8 cellular contexts compared by ENCODE assay signal in the genomic region with DNA sequence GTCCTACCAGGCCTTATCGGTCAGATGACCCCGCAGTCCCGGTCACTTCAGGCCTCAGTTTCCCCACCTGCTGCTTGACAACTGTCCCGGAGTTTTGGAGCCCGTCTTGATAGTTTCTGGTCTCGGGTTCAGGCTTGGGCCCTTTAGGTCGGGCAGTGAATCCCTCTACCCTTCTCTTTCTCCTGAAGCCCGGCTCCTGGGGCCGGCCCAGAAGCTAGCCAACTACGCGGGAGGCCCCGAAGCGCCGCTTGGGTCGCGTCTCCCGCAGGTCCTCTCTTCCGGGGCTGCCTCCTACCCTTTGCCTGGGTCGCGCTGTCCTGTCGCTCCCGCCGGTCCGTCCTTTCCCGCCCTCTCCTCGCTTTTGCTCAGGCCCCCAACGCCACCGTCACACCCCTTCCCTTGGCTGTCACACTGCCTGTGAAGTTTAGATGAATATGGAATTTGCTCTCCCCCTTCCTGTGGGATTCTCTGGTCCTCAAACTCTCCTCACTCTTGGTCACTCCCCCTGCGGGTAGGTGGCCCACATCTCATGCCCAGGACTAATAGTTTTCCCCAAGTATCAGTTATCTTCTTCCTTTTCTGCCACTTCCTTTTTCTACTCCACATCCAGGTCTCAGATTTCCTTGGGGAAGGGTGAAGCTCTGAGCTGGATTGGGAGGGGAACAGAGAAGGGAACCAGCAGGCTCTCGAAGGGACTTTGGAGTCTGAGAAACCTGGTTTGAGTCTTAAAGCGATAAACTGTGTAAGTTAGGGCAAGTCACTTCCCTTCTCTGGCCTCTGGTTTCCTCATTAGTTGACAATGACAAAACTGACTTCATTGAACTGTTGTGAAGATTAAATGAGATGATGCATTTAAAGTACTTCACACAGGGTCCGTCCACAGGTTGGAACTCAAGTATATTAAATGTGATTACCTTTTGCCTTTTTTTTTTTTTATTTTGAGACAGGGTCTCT. TPM values are rescaled to one million over a fixed set of nuclear protein-coding genes. Genes with fewer than 3 reads are reported as not detected.
A peak's percentile ranks its signal among the peaks of the same experiment; 100 is the strongest.
DNase-seq lines count a peak whose midpoint lies in the region; ATAC-seq and TF ChIP-seq lines count a peak whose summit lies in the region.

No MANE protein-coding gene starts in this region.

- peak overlapping the region; percentile 76 for H3K4me2 ChIP-seq in trophoblast cell (ENCODE audit: low read length)

- no peak overlapping the region for H2BK12ac ChIP-seq in trophoblast cell (ENCODE audit: low read length)

- CTCF ChIA-PET in Caco-2 (lab: Charles Lee): interaction anchor here (0.7 to 2.1 kb wide), 3 partner anchors 17 to 47 kb away, joined by 4 to 9 read pairs (median 5); no protein-coding TSS in a partner anchor

- no peak overlapping the region for H3K23ac ChIP-seq in trophoblast cell (ENCODE audit: low read length)

- H3K27me3 Mint-ChIP-seq in Caco-2 (ENCODE audit: insufficient read depth, unreplicated experiment): no peaks in the 10 kb centered on the region

- H3K18ac ChIP-seq in trophoblast cell (ENCODE audit: low read length): peak overlapping the region; percentile 22

- H3K9me3 Mint-ChIP-seq in Caco-2 (ENCODE audit: unreplicated experiment): no peaks in the 10 kb centered on the region

- H3K4me1 Mint-ChIP-seq in Caco-2 (ENCODE audit: low read depth, unreplicated experiment): peaks cover 8% of the 10 kb centered on the region

- H3K9ac ChIP-seq in HUES48 (ENCODE audit: low read depth, low read length) (peak overlapping the region; percentile 49), trophoblast cell (ENCODE audit: low read length) (peak overlapping the region; percentile 86)

- H4K91ac ChIP-seq in trophoblast cell (ENCODE audit: low read depth, low read length): peak overlapping the region; percentile 96

- no peaks in the 10 kb centered on the region for H3K9me3 ChIP-seq in Caco-2
- H3K9me3 ChIP-seq in HUES48 (ENCODE audit: control insufficient read depth, insufficient read depth, low read length): no peaks in the 10 kb centered on the region
- H3K9me3 ChIP-seq in trophoblast cell (ENCODE audit: insufficient read depth, low read depth, low read length): no peaks in the 10 kb centered on the region

- peak overlapping the region; percentile 92 for H3K4me3 Mint-ChIP-seq in Caco-2 (ENCODE audit: unreplicated experiment)

- BruUV-seq in Caco-2 (replicated peaks; lab: Mats Ljungman, UMichigan): TSS peak; percentile 58

- intact Hi-C loops in Caco-2 (cut with micrococcal nuclease; ENCODE audit: unreplicated experiment): loop anchor here (1.0 kb wide), 4 partner anchors 8 to 43 kb away; a partner anchor contains a TSS

- peak overlapping the region; percentile 66 for H3K14ac ChIP-seq in trophoblast cell (ENCODE audit: low read length)

- no peak for ATAC-seq in GM19463 (IDR thresholded peaks at IDR 0.05; ENCODE audit: unreplicated experiment)
- ATAC-seq in GM18868 (IDR thresholded peaks at IDR 0.05; ENCODE audit: unreplicated experiment): no peak

- H3K36me3 Mint-ChIP-seq in Caco-2 (ENCODE audit: insufficient read depth, unreplicated experiment): peaks cover 53% of the 10 kb centered on the region

- H3K79me2 ChIP-seq in trophoblast cell (ENCODE audit: control insufficient read depth, insufficient read depth, low read length, poor library complexity): peaks cover 10% of the 10 kb centered on the region

- H4K8ac ChIP-seq in trophoblast cell (ENCODE audit: low read depth, low read length): peak overlapping the region; percentile 88

- H3K36me3 ChIP-seq in Caco-2 (ENCODE audit: control insufficient read depth, insufficient read depth, low read length) (peaks cover 4% of the 10 kb centered on the region), HUES48 (ENCODE audit: control insufficient read depth, insufficient read depth, low read length) (peaks cover 48% of the 10 kb centered on the region), trophoblast cell (ENCODE audit: control insufficient read depth in 1 of 2, insufficient read depth in 2 of 2, low read length in 2 of 2) (peaks cover 55 to 58% of the 10 kb centered on the region in 2 experiments)

- POLR2A ChIA-PET in Caco-2 (lab: Charles Lee): no interaction called here

- no peaks in the 10 kb centered on the region for H3K27me3 ChIP-seq in Caco-2 (replicated peaks; ENCODE audit: control insufficient read depth, insufficient read depth, low read length)
- no peaks in the 10 kb centered on the region for H3K27me3 ChIP-seq in HUES48 (ENCODE audit: control insufficient read depth, insufficient read depth, low read length)
- no peaks in the 10 kb centered on the region for H3K27me3 ChIP-seq in trophoblast cell (ENCODE audit: insufficient read depth, low read length)

- H2AK5ac ChIP-seq in trophoblast cell (ENCODE audit: low read length): peak overlapping the region; percentile 40

- peak overlapping the region; percentile 78 for H2BK120ac ChIP-seq in trophoblast cell (ENCODE audit: insufficient read depth, low read length, poor library complexity)

- H3K27ac ChIP-seq in HUES48 (ENCODE audit: low read depth, low read length) (peak overlapping the region; percentile 97), trophoblast cell (ENCODE audit: low read depth, low read length) (peak overlapping the region; percentile 92)

- H2BK5ac ChIP-seq in trophoblast cell (ENCODE audit: low read depth, low read length, poor library complexity): peak overlapping the region; percentile 55

- no CpG with 5 or more reads among the region's 32 CpGs for WGBS in trophoblast cell (ENCODE audit: extremely low coverage, insufficient coverage, insufficient read length)

- H2AFZ ChIP-seq in trophoblast cell (ENCODE audit: insufficient read depth, low read length, poor library complexity): peak overlapping the region; percentile 57

- H3K4ac ChIP-seq in trophoblast cell (ENCODE audit: low read depth, low read length): peak overlapping the region; percentile 81

- peak overlapping the region; percentile 87 for H3K27ac Mint-ChIP-seq in Caco-2 (ENCODE audit: unreplicated experiment)

- peak overlapping the region; percentile 76 for H4K12ac ChIP-seq in trophoblast cell (ENCODE audit: low read depth, low read length)

- H3K79me1 ChIP-seq in trophoblast cell (ENCODE audit: low read length): peaks cover 15% of the 10 kb centered on the region

- DNase-seq in Caco-2 (peak; percentile 55 to 70), foreskin fibroblast (peak; percentile 40 to 67), trophoblast cell (peak in 1 of 2 donors; percentile 62)
- no peak for DNase-seq in activated CD8-positive, alpha-beta memory T cell treated with anti-CD3 and anti-CD28 coated beads, Interleukin-2, amount 50 U/mL, for 4 hours

- peak overlapping the region; percentile 78 for H3K4me3 ChIP-seq in Caco-2 (ENCODE audit: low read depth, low read length)
- peak overlapping the region; percentile 90 for H3K4me3 ChIP-seq in HUES48 (ENCODE audit: low read depth, low read length)
- H3K4me3 ChIP-seq in WI38 (ENCODE audit: low read depth, low read length): peak overlapping the region; percentile 98
- H3K4me3 ChIP-seq in foreskin fibroblast (ENCODE audit: low read depth in 1 of 2, low read length in 2 of 2): peak overlapping the region; percentile 75 to 82
- peak overlapping the region; percentile 94 for H3K4me3 ChIP-seq in trophoblast cell (ENCODE audit: low read depth, low read length)

- TF ChIP-seq CTCF in Caco-2 (IDR thresholded peaks at IDR 0.05; ENCODE audit: insufficient read depth in 1 of 2, low read depth in 1 of 2, low read length in 1 of 2, severe bottlenecking in 1 of 2, unreplicated experiment in 1 of 2): peak in 1 of 2 experiments; percentile 49
- TF ChIP-seq CTCF in WI38 (IDR thresholded peaks at IDR 0.05; ENCODE audit: low read depth, low read length): 0 out of 2 replicates have a peak, but pooled peaks have one; percentile 15
- TF ChIP-seq CTCF in foreskin fibroblast (IDR thresholded peaks at IDR 0.05; ENCODE audit: low read depth, low read length): peak; percentile 36

- H3K4me1 ChIP-seq in Caco-2 (no peaks in the 10 kb centered on the region), HUES48 (ENCODE audit: control insufficient read depth, insufficient read depth, low read length) (peaks cover 8% of the 10 kb centered on the region; the same call in 1 of the 2 replicates), trophoblast cell (ENCODE audit: control insufficient read depth in 1 of 2, insufficient read depth in 2 of 2, low read length in 2 of 2) (no peaks in the 10 kb centered on the region)

RNA-seq across cellular contexts. Expression of a gene that starts 0.8 kb away (rescaled TPM):
- total RNA-seq in Caco-2 (2022): 128 and 132 TPM in 2 replicates
- polyA plus RNA-seq in trophoblast cell (2013): 160 and 162 TPM in 2 replicates

RNA-seq across cellular contexts. Expression of a gene that starts 8.7 kb away (rescaled TPM):
- total RNA-seq in Caco-2 (2022): 4.9 and 6.1 TPM in 2 replicates
- polyA plus RNA-seq in trophoblast cell (2013): 4.7 and 5.3 TPM in 2 replicates

RNA-seq across cellular contexts. Expression of a gene that starts 11.7 kb away (rescaled TPM):
- 49.5 and 53.1 TPM in 2 replicates for total RNA-seq in Caco-2 (2022)
- 28.2 and 28.4 TPM in 2 replicates for polyA plus RNA-seq in trophoblast cell (2013)

RNA-seq across cellular contexts. Expression of a gene that starts 19.7 kb away (rescaled TPM):
- 140 and 159 TPM in 2 replicates for total RNA-seq in Caco-2 (2022)
- polyA plus RNA-seq in trophoblast cell (2013): 225 and 238 TPM in 2 replicates

RNA-seq across cellular contexts. Expression of a gene that starts 22.5 kb away (rescaled TPM):
- total RNA-seq in Caco-2 (2022): 0.68 and 0.88 TPM in 2 replicates
- 0.10 and 0.12 TPM in 2 replicates for polyA plus RNA-seq in trophoblast cell (2013)
